Comparison of ENCODE assay signal across 8 cellular contexts in genomic region chr19:42254850-42255765, GRCh38. TPM values are rescaled to one million over a fixed set of nuclear protein-coding genes. Genes with fewer than 3 reads are reported as not detected.
A peak's percentile ranks its signal among the peaks of the same experiment; 100 is the strongest.
DNase-seq lines count a peak whose midpoint lies in the region; ATAC-seq lines count a peak whose summit lies in the region.

Gene ERF (minus strand): TSS chr19:42255128. CDS start chr19:42254999, 129 bp downstream.

- DNase-seq in AG08396 (ENCODE audit: low spot score) (peak; percentile 96), NCI-H82 treated with DMSO at 0.1 percent for 48 hours (lab: John Stamatoyannopoulos, UW; ENCODE audit: unreplicated experiment) (peak; percentile 71), lung microvascular endothelial cell (ENCODE audit: low read depth in 2 of 2) (peak; percentile 93 to 96)
- DNase-seq in activated CD8-positive, alpha-beta memory T cell treated with anti-CD3 and anti-CD28 coated beads for 1 hour (ENCODE audit: extremely low read depth in 1 of 2, low read depth in 1 of 2) = peak; percentile 75 to 89
- peak; percentile 91 for DNase-seq in effector CD4-positive, alpha-beta T cell
- peak; percentile 89 to 93 (median 92) for DNase-seq in stimulated activated CD4-positive, alpha-beta T cell treated with anti-CD3 and anti-CD28 coated beads, TNF-alpha, amount 100 ng/mL, for 4 hours (ENCODE audit: low read depth in 3 of 3)

- ATAC-seq in GM19035 (IDR thresholded peaks at IDR 0.05; ENCODE audit: unreplicated experiment) = peak; percentile 68
- ATAC-seq in HG03469 (IDR thresholded peaks at IDR 0.05; ENCODE audit: unreplicated experiment) = peak; percentile 37

RNA-seq across cellular contexts. Expression of gene ERF, which starts in this region (rescaled TPM):
- 17.9 and 19.2 TPM in 2 replicates for total RNA-seq in lung microvascular endothelial cell

Comparison
In these comparisons a context has a peak if more than half of its experiments do, and no peak if none do; other contexts are left out.
1. Peak in every context shown above with its lines: DNase-seq and ATAC-seq.